ENCODE assay signal across 7 cellular contexts in the genomic region with DNA sequence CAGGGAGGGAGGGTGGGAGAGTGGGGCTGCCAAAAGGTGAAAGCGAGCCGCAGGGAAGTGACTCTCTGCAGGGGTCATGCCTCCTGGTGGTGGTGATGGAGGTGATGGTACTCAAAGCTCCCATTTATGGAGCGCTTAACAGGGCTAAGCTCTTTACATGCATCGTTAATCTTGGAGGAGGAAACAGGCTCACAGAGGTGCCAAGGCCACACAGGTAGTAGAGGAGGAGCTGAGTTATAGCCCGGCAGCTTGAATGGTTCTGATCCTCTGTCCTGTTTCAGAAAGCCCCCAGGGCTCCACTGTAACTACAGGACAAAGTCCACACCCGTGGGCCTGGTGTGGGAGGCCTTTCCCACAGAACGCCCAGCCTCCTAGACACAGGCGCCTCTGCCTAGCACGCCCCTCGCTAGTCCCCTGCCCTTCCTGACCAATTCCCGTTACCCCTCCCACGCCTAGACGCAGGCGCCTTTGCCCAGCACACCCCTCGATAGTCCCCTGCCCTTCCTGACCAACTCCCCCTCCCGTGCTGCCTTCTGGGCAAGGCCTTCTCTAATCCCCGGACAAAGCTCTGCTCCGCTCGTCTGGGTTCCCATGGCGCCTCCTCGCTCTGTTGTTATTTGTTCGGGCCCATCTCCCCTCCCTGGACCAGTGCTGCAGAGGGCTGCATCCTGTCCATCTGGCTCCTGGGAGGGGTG. TPM values are rescaled to one million over a fixed set of nuclear protein-coding genes. Genes with fewer than 3 reads are reported as not detected.
DNase-seq lines count a peak whose midpoint lies in the region; ATAC-seq and TF ChIP-seq lines count a peak whose summit lies in the region.

No MANE protein-coding gene starts in this region.

- no peaks in the 10 kb centered on the region for H3K27me3 ChIP-seq in GM23338 (ENCODE audit: insufficient read depth)

- H3K4me3 Mint-ChIP-seq in GM23338 (no peak overlapping the region; the same call in 2 of the 3 replicates), endothelial cell (ENCODE audit: unreplicated experiment) (no peak overlapping the region)

- H3K79me2 ChIP-seq in GM23338 (replicated peaks; ENCODE audit: insufficient read depth): peaks cover 95% of the 10 kb centered on the region

- H3K9me3 Mint-ChIP-seq in GM23338: no peaks in the 10 kb centered on the region
- no peaks in the 10 kb centered on the region for H3K9me3 Mint-ChIP-seq in endothelial cell (ENCODE audit: unreplicated experiment)

- H3K27me3 Mint-ChIP-seq in GM23338 (ENCODE audit: insufficient read depth, low read depth, poor library complexity): peaks cover 2% of the 10 kb centered on the region
- peaks cover 7% of the 10 kb centered on the region for H3K27me3 Mint-ChIP-seq in endothelial cell (ENCODE audit: unreplicated experiment)

- no peaks in the 10 kb centered on the region for H3K9me2 ChIP-seq in GM23338 (ENCODE audit: insufficient read depth)

- peak; percentile 28 for ATAC-seq in GM23338
- ATAC-seq in sciatic nerve: peak; percentile 34
- no peak for ATAC-seq in GM19324 (IDR thresholded peaks at IDR 0.05; ENCODE audit: low FRiP score, unreplicated experiment)

- H3K36me3 Mint-ChIP-seq in GM23338 (ENCODE audit: low read depth) (peaks cover 4% of the 10 kb centered on the region; the same call in 2 of the 3 replicates), endothelial cell (ENCODE audit: low read depth, unreplicated experiment) (no peaks in the 10 kb centered on the region)

- no peak for TF ChIP-seq CTCF in GM23338 (conservative IDR thresholded peaks at IDR 0.05; ENCODE audit: low read depth in 2 of 2)
- no peak for TF ChIP-seq CTCF in endothelial cell (IDR thresholded peaks at IDR 0.05; ENCODE audit: unreplicated experiment)

- H3K4me1 Mint-ChIP-seq in GM23338 (peaks cover 52% of the 10 kb centered on the region), endothelial cell (ENCODE audit: unreplicated experiment) (peaks cover 16% of the 10 kb centered on the region)

- peaks cover 11% of the 10 kb centered on the region; the same call in 1 of the 2 replicates for H3K4me1 ChIP-seq in GM23338 (ENCODE audit: insufficient read depth)

- no peak overlapping the region for H3K4me2 ChIP-seq in GM23338

- H3K36me3 ChIP-seq in GM23338 (ENCODE audit: insufficient read depth): no peaks in the 10 kb centered on the region

- no peak overlapping the region for H3K4me3 ChIP-seq in GM23338

- intact Hi-C loops in sciatic nerve (cut with DNase I): no loop called here

- no peak for DNase-seq in GM23338 (ENCODE audit: low spot score)
- peak; percentile 76 for DNase-seq in NCI-H510A (lab: John Stamatoyannopoulos, UW)
- DNase-seq in endothelial cell (ENCODE audit: low spot score): no peak
- DNase-seq in sciatic nerve (ENCODE audit: low spot score): no peak
- no peak for DNase-seq in NCI-H1105 (lab: John Stamatoyannopoulos, UW)
- DNase-seq in mesenteric fat pad (ENCODE audit: low spot score): no peak

- no peak overlapping the region for H3K27ac ChIP-seq in GM23338 (ENCODE audit: low read depth)

- H2AFZ ChIP-seq in GM23338: no peak overlapping the region

- H3F3A ChIP-seq in GM23338 (replicated peaks; ENCODE audit: low read depth): no peaks in the 10 kb centered on the region

- peaks cover 57% of the 10 kb centered on the region for H4K20me1 ChIP-seq in GM23338 (replicated peaks; ENCODE audit: insufficient read depth)

- H3K27ac Mint-ChIP-seq in GM23338: no peak overlapping the region; the same call in 1 of the 2 replicates
- H3K27ac Mint-ChIP-seq in endothelial cell (ENCODE audit: unreplicated experiment): peak overlapping the region; percentile 30

TF ChIP-seq in GM23338, 12 proteins besides CTCF, POLR2A, EP300 and RAD21 (continues in another document):
- TF ChIP-seq STAT1 (IDR thresholded peaks at IDR 0.05; ENCODE audit: unreplicated experiment) (no peak), ZNF114 (CRISPR knock-in tag; IDR thresholded peaks at IDR 0.05) (no peak), JUNB (IDR thresholded peaks at IDR 0.05; ENCODE audit: unreplicated experiment) (no peak), CREB1 (CRISPR knock-in tag; IDR thresholded peaks at IDR 0.05; ENCODE audit: low read depth) (no peak), EZH2 (IDR thresholded peaks at IDR 0.05; ENCODE audit: low read depth, unreplicated experiment) (no peak), POLR2AphosphoS5 (IDR thresholded peaks at IDR 0.05; ENCODE audit: low read depth) (no peak), NANOG (IDR thresholded peaks at IDR 0.05; ENCODE audit: borderline replicate concordance) (no peak), ZNF331 (CRISPR knock-in tag; IDR thresholded peaks at IDR 0.05; ENCODE audit: low read depth) (no peak)
- TF ChIP-seq, protein P1, sequence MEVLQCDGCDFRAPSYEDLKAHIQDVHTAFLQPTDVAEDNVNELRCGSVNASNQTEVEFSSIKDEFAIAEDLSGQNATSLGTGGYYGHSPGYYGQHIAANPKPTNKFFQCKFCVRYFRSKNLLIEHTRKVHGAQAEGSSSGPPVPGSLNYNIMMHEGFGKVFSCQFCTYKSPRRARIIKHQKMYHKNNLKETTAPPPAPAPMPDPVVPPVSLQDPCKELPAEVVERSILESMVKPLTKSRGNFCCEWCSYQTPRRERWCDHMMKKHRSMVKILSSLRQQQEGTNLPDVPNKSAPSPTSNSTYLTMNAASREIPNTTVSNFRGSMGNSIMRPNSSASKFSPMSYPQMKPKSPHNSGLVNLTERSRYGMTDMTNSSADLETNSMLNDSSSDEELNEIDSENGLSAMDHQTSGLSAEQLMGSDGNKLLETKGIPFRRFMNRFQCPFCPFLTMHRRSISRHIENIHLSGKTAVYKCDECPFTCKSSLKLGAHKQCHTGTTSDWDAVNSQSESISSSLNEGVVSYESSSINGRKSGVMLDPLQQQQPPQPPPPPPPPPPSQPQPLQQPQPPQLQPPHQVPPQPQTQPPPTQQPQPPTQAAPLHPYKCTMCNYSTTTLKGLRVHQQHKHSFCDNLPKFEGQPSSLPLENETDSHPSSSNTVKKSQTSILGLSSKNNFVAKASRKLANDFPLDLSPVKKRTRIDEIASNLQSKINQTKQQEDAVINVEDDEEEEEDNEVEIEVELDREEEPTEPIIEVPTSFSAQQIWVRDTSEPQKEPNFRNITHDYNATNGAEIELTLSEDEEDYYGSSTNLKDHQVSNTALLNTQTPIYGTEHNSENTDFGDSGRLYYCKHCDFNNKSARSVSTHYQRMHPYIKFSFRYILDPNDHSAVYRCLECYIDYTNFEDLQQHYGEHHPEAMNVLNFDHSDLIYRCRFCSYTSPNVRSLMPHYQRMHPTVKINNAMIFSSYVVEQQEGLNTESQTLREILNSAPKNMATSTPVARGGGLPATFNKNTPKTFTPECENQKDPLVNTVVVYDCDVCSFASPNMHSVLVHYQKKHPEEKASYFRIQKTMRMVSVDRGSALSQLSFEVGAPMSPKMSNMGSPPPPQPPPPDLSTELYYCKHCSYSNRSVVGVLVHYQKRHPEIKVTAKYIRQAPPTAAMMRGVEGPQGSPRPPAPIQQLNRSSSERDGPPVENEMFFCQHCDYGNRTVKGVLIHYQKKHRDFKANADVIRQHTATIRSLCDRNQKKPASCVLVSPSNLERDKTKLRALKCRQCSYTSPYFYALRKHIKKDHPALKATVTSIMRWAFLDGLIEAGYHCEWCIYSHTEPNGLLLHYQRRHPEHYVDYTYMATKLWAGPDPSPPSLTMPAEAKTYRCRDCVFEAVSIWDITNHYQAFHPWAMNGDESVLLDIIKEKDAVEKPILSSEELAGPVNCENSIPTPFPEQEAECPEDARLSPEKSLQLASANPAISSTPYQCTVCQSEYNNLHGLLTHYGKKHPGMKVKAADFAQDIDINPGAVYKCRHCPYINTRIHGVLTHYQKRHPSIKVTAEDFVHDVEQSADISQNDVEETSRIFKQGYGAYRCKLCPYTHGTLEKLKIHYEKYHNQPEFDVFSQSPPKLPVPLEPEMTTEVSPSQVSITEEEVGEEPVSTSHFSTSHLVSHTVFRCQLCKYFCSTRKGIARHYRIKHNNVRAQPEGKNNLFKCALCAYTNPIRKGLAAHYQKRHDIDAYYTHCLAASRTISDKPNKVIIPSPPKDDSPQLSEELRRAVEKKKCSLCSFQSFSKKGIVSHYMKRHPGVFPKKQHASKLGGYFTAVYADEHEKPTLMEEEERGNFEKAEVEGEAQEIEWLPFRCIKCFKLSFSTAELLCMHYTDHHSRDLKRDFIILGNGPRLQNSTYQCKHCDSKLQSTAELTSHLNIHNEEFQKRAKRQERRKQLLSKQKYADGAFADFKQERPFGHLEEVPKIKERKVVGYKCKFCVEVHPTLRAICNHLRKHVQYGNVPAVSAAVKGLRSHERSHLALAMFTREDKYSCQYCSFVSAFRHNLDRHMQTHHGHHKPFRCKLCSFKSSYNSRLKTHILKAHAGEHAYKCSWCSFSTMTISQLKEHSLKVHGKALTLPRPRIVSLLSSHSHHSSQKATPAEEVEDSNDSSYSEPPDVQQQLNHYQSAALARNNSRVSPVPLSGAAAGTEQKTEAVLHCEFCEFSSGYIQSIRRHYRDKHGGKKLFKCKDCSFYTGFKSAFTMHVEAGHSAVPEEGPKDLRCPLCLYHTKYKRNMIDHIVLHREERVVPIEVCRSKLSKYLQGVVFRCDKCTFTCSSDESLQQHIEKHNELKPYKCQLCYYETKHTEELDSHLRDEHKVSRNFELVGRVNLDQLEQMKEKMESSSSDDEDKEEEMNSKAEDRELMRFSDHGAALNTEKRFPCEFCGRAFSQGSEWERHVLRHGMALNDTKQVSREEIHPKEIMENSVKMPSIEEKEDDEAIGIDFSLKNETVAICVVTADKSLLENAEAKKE (CRISPR knock-in tag; IDR thresholded peaks at IDR 0.05): no peak

RNA-seq across cellular contexts. Expression of a gene that starts 10.8 kb away (rescaled TPM):
- total RNA-seq in GM23338 (2014; rRNA removed; shearing (Covaris generic)): 33.3 and 47.2 TPM in 2 replicates
- 6.9 and 7.8 TPM in 2 replicates for polyA plus RNA-seq in GM23338 (2016; fragmentation: Nextera tagmentation; extraction: Ambion mirVana)
- total RNA-seq in endothelial cell (ENCODE audit: unreplicated experiment): 34.7 TPM
- 19.3 TPM for total RNA-seq in sciatic nerve
- 22.0 TPM for total RNA-seq in mesenteric fat pad

RNA-seq across cellular contexts. Expression of a gene that starts 24.7 kb away (rescaled TPM):
- 49.6 and 52.6 TPM in 2 replicates for total RNA-seq in GM23338 (2014; rRNA removed; shearing (Covaris generic))
- 90.5 and 91.6 TPM in 2 replicates for polyA plus RNA-seq in GM23338 (2016; fragmentation: Nextera tagmentation; extraction: Ambion mirVana)
- total RNA-seq in endothelial cell (ENCODE audit: unreplicated experiment) (30.8 TPM), sciatic nerve (8.8 TPM), mesenteric fat pad (18.3 TPM)

RNA-seq across cellular contexts. Expression of a gene that starts 27.5 kb away (rescaled TPM):
- 10.3 and 13.4 TPM in 2 replicates for total RNA-seq in GM23338 (2014; rRNA removed; shearing (Covaris generic))
- polyA plus RNA-seq in GM23338 (2016; fragmentation: Nextera tagmentation; extraction: Ambion mirVana): 16.5 and 18.6 TPM in 2 replicates
- 0.54 TPM for total RNA-seq in endothelial cell (ENCODE audit: unreplicated experiment)
- total RNA-seq in sciatic nerve: 0.45 TPM
- total RNA-seq in mesenteric fat pad: 0.61 TPM

RNA-seq across cellular contexts. Expression of a gene that starts 57.0 kb away (rescaled TPM):
- total RNA-seq in GM23338 (2014; rRNA removed; shearing (Covaris generic)): 1.3 and 2.2 TPM in 2 replicates
- polyA plus RNA-seq in GM23338 (2016; fragmentation: Nextera tagmentation; extraction: Ambion mirVana): 0.09 and 0.24 TPM in 2 replicates
- 0.67 TPM for total RNA-seq in endothelial cell (ENCODE audit: unreplicated experiment)
- not detected for total RNA-seq in sciatic nerve
- not detected for total RNA-seq in mesenteric fat pad
